ENCODE assay signal across 8 cellular contexts in the genomic region with DNA sequence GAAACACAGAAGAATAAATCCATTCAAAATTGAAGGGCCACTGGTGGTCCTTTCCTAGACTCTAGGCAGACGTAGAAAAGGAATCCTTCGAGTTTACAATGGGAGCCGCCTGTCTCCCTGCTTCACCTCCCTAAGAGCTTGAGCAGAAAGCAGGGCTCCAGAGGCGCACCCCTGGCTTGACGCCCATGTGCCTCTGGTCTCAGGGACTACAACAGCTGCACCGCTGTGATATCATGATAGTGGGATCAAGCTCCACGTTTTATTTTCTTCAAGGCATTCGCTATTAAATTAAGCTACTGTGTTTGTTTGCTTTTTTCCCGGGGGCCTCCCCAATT. TPM values are rescaled to one million over a fixed set of nuclear protein-coding genes. Genes with fewer than 3 reads are reported as not detected.
DNase-seq lines count a peak whose midpoint lies in the region; ATAC-seq and TF ChIP-seq lines count a peak whose summit lies in the region.

No MANE protein-coding gene starts in this region.

- no peak for TF ChIP-seq POLR2A in stomach (IDR thresholded peaks at IDR 0.05)

- H3K4me3 ChIP-seq in iPS-15b (ENCODE audit: low read depth, low read length) (peak overlapping the region; percentile 94), stomach (peak overlapping the region; percentile 82 to 98 (median 90))

- TF ChIP-seq CTCF in activated CD8-positive, alpha-beta T cell treated with anti-CD3 and anti-CD28 coated beads for 36 hours (IDR thresholded peaks at IDR 0.05) = no peak
- no peak for TF ChIP-seq CTCF in stomach (IDR thresholded peaks at IDR 0.05)

- H3K9me3 ChIP-seq in iPS-15b (ENCODE audit: control insufficient read depth, insufficient read depth, low read length) (no peaks in the 10 kb centered on the region), stomach (no peaks in the 10 kb centered on the region)

- no peak for TF ChIP-seq EP300 in stomach (IDR thresholded peaks at IDR 0.05)

- peaks cover 34% of the 10 kb centered on the region for H3K4me1 Mint-ChIP-seq in activated CD8-positive, alpha-beta T cell treated with anti-CD3 and anti-CD28 coated beads for 36 hours (ENCODE audit: low read depth)

- peak overlapping the region; percentile 83 for H3K27ac Mint-ChIP-seq in activated CD8-positive, alpha-beta T cell treated with anti-CD3 and anti-CD28 coated beads for 36 hours

- peak overlapping the region; percentile 87 for H3K9ac ChIP-seq in iPS-15b (ENCODE audit: low read depth, low read length)

- 6 to 15% (median 10%) methylated on average over 9 of the region's 9 CpGs for WGBS in stomach, 5 donors

- H3K4me1 ChIP-seq in iPS-15b (ENCODE audit: control insufficient read depth, insufficient read depth, low read length) = peaks cover 3% of the 10 kb centered on the region
- H3K4me1 ChIP-seq in stomach = peaks cover 22 to 53% (median 38%) of the 10 kb centered on the region in 4 donors

- POLR2A ChIA-PET in activated CD8-positive, alpha-beta T cell treated with anti-CD3 and anti-CD28 coated beads for 36 hours (lab: Charles Lee) = interaction anchor here (0.7 to 3.9 kb wide), 15 partner anchors 8 to 126 kb away, joined by 3 to 28 read pairs (median 5); a partner anchor contains a TSS

- intact Hi-C loops in activated CD8-positive, alpha-beta T cell treated with anti-CD3 and anti-CD28 coated beads for 36 hours (cut with micrococcal nuclease) = no loop called here
- intact Hi-C loops in stomach (cut with DNase I; ENCODE audit: low total_unique reads) = no loop called here

- no peaks in the 10 kb centered on the region for H3K9me3 Mint-ChIP-seq in activated CD8-positive, alpha-beta T cell treated with anti-CD3 and anti-CD28 coated beads for 36 hours

- no peaks in the 10 kb centered on the region for H3K27me3 ChIP-seq in iPS-15b (ENCODE audit: control insufficient read depth, insufficient read depth, low read length)
- no peaks in the 10 kb centered on the region for H3K27me3 ChIP-seq in stomach

- H3K27me3 Mint-ChIP-seq in activated CD8-positive, alpha-beta T cell treated with anti-CD3 and anti-CD28 coated beads for 36 hours = no peaks in the 10 kb centered on the region

- peaks cover 41% of the 10 kb centered on the region for H3K36me3 ChIP-seq in iPS-15b (ENCODE audit: control insufficient read depth, insufficient read depth, low read length)
- peaks cover 46 to 47% (median 46%) of the 10 kb centered on the region in 4 donors for H3K36me3 ChIP-seq in stomach

- CTCF ChIA-PET in activated CD8-positive, alpha-beta T cell treated with anti-CD3 and anti-CD28 coated beads for 36 hours (lab: Charles Lee) = interaction anchor here (0.8 to 3.1 kb wide), 6 partner anchors 11 to 115 kb away, joined by 3 to 36 read pairs (median 4); a partner anchor contains a TSS

- H3K36me3 Mint-ChIP-seq in activated CD8-positive, alpha-beta T cell treated with anti-CD3 and anti-CD28 coated beads for 36 hours (ENCODE audit: low read depth) = peaks cover 51% of the 10 kb centered on the region

- H3K4me3 Mint-ChIP-seq in activated CD8-positive, alpha-beta T cell treated with anti-CD3 and anti-CD28 coated beads for 36 hours = peak overlapping the region; percentile 83

- ATAC-seq in activated CD8-positive, alpha-beta T cell treated with anti-CD3 and anti-CD28 coated beads for 36 hours = no peak

- H3K27ac ChIP-seq in stomach = peak overlapping the region; percentile 96 to 99 (median 96)

- DNase-seq in NCI-H82 (lab: John Stamatoyannopoulos, UW) (peak; percentile 44), NCI-H82 treated with DMSO at 0.1 percent for 48 hours (lab: John Stamatoyannopoulos, UW; ENCODE audit: unreplicated experiment) (no peak), stomach (no peak), NCI-H2107 treated with DMSO at 0.1 percent for 48 hours (lab: John Stamatoyannopoulos, UW; ENCODE audit: unreplicated experiment) (no peak), DMS79 (lab: John Stamatoyannopoulos, UW) (no peak), NCI-H2107 (lab: John Stamatoyannopoulos, UW) (no peak)
- no peak for DNase-seq in activated CD8-positive, alpha-beta T cell treated with anti-CD3 and anti-CD28 coated beads for 36 hours

RNA-seq across cellular contexts. Expression of a gene that starts 0.4 kb away (rescaled TPM):
- total RNA-seq in activated CD8-positive, alpha-beta T cell treated with anti-CD3 and anti-CD28 coated beads for 36 hours = 10 to 100 TPM; 17.4 to 17.9 TPM
- 100 to 1,000 TPM in 2 of 5 donors, 10 to 100 TPM in 2, 1 to 10 TPM in 1; 7.9 to 193 (median 46.7) TPM for total RNA-seq in stomach
- polyA plus RNA-seq in stomach = 10 to 100 TPM; 43.4 to 59.0 (median 59.0) TPM

RNA-seq across cellular contexts. Expression of a gene that starts 0.8 kb away (rescaled TPM):
- 10 to 100 TPM; 36.2 to 37.1 TPM for total RNA-seq in activated CD8-positive, alpha-beta T cell treated with anti-CD3 and anti-CD28 coated beads for 36 hours
- 10 to 100 TPM in 3 of 5 donors, 1 to 10 TPM in 1, not detected in 1; 1.3 to 30.3 (median 15.5) TPM for total RNA-seq in stomach
- polyA plus RNA-seq in stomach = 10 to 100 TPM in 2 of 3 donors, 1 to 10 TPM in 1; 9.9 to 13.1 (median 10.4) TPM

RNA-seq across cellular contexts. Expression of a gene that starts 13.5 kb away (rescaled TPM):
- total RNA-seq in activated CD8-positive, alpha-beta T cell treated with anti-CD3 and anti-CD28 coated beads for 36 hours = 1 to 10 TPM; 1.2 to 1.4 TPM
- total RNA-seq in stomach = 1 to 10 TPM in 4 of 5 donors, not detected in 1; 1.8 to 5.8 (median 3.8) TPM
- 1 to 10 TPM; 1.4 to 3.6 (median 2.2) TPM for polyA plus RNA-seq in stomach

RNA-seq across cellular contexts. Expression of a gene that starts 42.3 kb away (rescaled TPM):
- total RNA-seq in activated CD8-positive, alpha-beta T cell treated with anti-CD3 and anti-CD28 coated beads for 36 hours = not detected
- total RNA-seq in stomach = 100 to 1,000 TPM in 1 of 5 donors, 1 to 10 TPM in 3, not detected in 1; 1.2 to 212 (median 2.3) TPM
- polyA plus RNA-seq in stomach = 1 to 10 TPM in 1 of 3 donors, under 1 TPM in 2; 0.18 to 2.1 (median 0.31) TPM

RNA-seq across cellular contexts. Expression of a gene that starts 52.2 kb away (rescaled TPM):
- 10 to 100 TPM; 17.7 to 21.3 TPM for total RNA-seq in activated CD8-positive, alpha-beta T cell treated with anti-CD3 and anti-CD28 coated beads for 36 hours
- 1 to 10 TPM; 1.2 to 5.4 (median 4.5) TPM for total RNA-seq in stomach
- polyA plus RNA-seq in stomach = 1 to 10 TPM; 1.5 to 3.1 (median 2.4) TPM
